ENCODE assay signal across 8 cellular contexts in the genomic region with DNA sequence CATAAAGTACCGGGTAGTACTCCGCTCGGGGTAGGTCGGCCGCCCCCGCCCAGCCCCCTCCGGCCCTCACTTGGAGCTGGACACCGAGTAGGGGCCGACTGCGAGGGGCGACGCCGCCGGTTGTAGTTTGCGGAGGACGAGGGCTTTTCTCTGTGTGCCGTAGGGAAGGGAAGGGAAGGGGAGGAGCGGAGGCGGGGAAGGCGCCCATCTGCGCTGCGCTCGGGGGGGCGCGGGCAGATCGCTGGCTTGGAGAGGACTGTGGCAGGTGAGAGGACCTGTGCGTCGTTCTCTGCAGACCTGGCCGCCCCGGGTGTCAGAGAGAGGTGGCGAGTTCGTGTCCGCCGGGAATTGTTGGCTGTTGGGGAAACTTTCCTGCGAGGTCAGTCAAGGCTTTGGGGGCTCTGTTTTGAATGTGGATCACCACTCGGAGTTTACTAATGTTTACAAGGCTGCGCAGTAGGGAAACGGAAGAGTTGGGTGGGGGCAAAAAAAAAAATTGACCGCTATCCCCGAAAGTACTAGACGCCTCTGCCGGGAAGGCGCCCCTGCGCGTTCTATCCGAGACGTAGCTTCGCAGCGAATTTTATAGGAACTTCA. TPM values are rescaled to one million over a fixed set of nuclear protein-coding genes. Genes with fewer than 3 reads are reported as not detected.
DNase-seq lines count a peak whose midpoint lies in the region; ATAC-seq, FAIRE-seq and TF ChIP-seq lines count a peak whose summit lies in the region.

No MANE protein-coding gene starts in this region.

- no peak overlapping the region for H3K4me3 ChIP-seq in KMS-11 (IDR thresholded peaks at IDR 0.05; ENCODE audit: insufficient read depth, low read depth, low read length)
- peak overlapping the region; percentile 96 to 98 (median 98) for H3K4me3 ChIP-seq in HepG2 (replicated peaks in 1 of 3; ENCODE audit: insufficient read depth in 1 of 3, low read depth in 2 of 3, low read length in 3 of 3)

- TF ChIP-seq EP300 in HepG2 (IDR thresholded peaks at IDR 0.05; ENCODE audit: low read depth in 2 of 2, low read length in 2 of 2) (no peak), HepG2 (CRISPR knock-in tag; IDR thresholded peaks at IDR 0.05; ENCODE audit: borderline replicate concordance) (no peak)

- no peaks in the 10 kb centered on the region for H3K9me3 ChIP-seq in HepG2 (ENCODE audit: low read length)

- peak overlapping the region; percentile 49; the same call in 1 of the 2 replicates for H2AFZ ChIP-seq in KMS-11 (ENCODE audit: low read depth)
- no peak overlapping the region for H2AFZ ChIP-seq in HepG2 (ENCODE audit: low read length)

- DNase-seq in COLO668 (lab: John Stamatoyannopoulos, UW; ENCODE audit: unreplicated experiment) (peak; percentile 81), chondrocyte (ENCODE audit: low spot score) (no peak), HepG2 (ENCODE audit: low spot score) (peak; percentile 20), COLO829 (ENCODE audit: low spot score) (no peak)
- no peak for DNase-seq in T-helper 2 cell treated with Interferon-gamma antibody and Interleukin-4, amounts not matched to agents 5 μg/mL and 100 μg/mL, for 36 hours (ENCODE audit: low spot score)
- DNase-seq in stimulated activated CD4-positive, alpha-beta T cell treated with anti-CD3 and anti-CD28 coated beads, TNF-alpha, amount 100 ng/mL, for 4 hours (ENCODE audit: low read depth in 3 of 3) = peak; percentile 10 to 41 (median 28)

- no peak for TF ChIP-seq CTCF in KMS-11 (conservative IDR thresholded peaks at IDR 0.05; ENCODE audit: low read depth, low read length)
- no peak for TF ChIP-seq CTCF in chondrocyte (IDR thresholded peaks at IDR 0.05)
- TF ChIP-seq CTCF in HepG2 (CRISPR knock-in tag; IDR thresholded peaks at IDR 0.05) = no peak

- peaks cover 4% of the 10 kb centered on the region for H3K36me3 Mint-ChIP-seq in T-helper 2 cell treated with Interferon-gamma antibody and Interleukin-4, amounts not matched to agents 5 μg/mL and 100 μg/mL, for 36 hours (ENCODE audit: low read depth)
- peaks cover 5% of the 10 kb centered on the region for H3K36me3 Mint-ChIP-seq in chondrocyte (ENCODE audit: low read depth)

- intact Hi-C loops in HepG2 (cut with micrococcal nuclease; ENCODE audit: unreplicated experiment) = loop anchor here (1.0 to 10.0 kb wide), 5 partner anchors 31 to 260 kb away; no protein-coding TSS in a partner anchor

- H4K20me1 ChIP-seq in KMS-11 (ENCODE audit: insufficient read depth) (no peaks in the 10 kb centered on the region), HepG2 (ENCODE audit: insufficient read depth, low read length) (peaks cover 30% of the 10 kb centered on the region)

- no peak for TF ChIP-seq RAD21 in HepG2 (CRISPR knock-in tag; IDR thresholded peaks at IDR 0.05)

- H3K9me3 Mint-ChIP-seq in T-helper 2 cell treated with Interferon-gamma antibody and Interleukin-4, amounts not matched to agents 5 μg/mL and 100 μg/mL, for 36 hours = no peaks in the 10 kb centered on the region
- H3K9me3 Mint-ChIP-seq in chondrocyte (ENCODE audit: low read depth) = no peaks in the 10 kb centered on the region

- H3K79me2 ChIP-seq in KMS-11 (ENCODE audit: insufficient read depth, low read depth) (peaks cover 34% of the 10 kb centered on the region), HepG2 (ENCODE audit: insufficient read depth, low read length) (peaks cover 52% of the 10 kb centered on the region)

- POLR2A ChIA-PET in HepG2 (lab: Yijun Ruan, JAX) = interaction anchor here (0.6 to 2.8 kb wide), 19 partner anchors 9 to 200 kb away, joined by 3 to 22 read pairs (median 4); partner anchors contain the start of genes ANKRD10, CARS2, NAXD and RAB20

- peaks cover 22% of the 10 kb centered on the region for H3K4me1 Mint-ChIP-seq in T-helper 2 cell treated with Interferon-gamma antibody and Interleukin-4, amounts not matched to agents 5 μg/mL and 100 μg/mL, for 36 hours (ENCODE audit: low read depth)
- peaks cover 32% of the 10 kb centered on the region for H3K4me1 Mint-ChIP-seq in chondrocyte (ENCODE audit: low read depth)

- H3K9ac ChIP-seq in KMS-11 (peak overlapping the region; percentile 18; the same call in 1 of the 2 replicates), HepG2 (ENCODE audit: insufficient read depth, low read depth, low read length) (peak overlapping the region; percentile 95)

- ATAC-seq in HepG2 = peak; percentile 3
- no peak for ATAC-seq in GM19351 (IDR thresholded peaks at IDR 0.05; ENCODE audit: unreplicated experiment)

- H3K27me3 ChIP-seq in KMS-11 (ENCODE audit: insufficient read depth, low read depth) (no peaks in the 10 kb centered on the region), HepG2 (ENCODE audit: control insufficient read depth in 1 of 2, insufficient read depth in 2 of 2, low read length in 2 of 2) (no peaks in the 10 kb centered on the region; a peak in 1 of 5 replicates)

- FAIRE-seq in HepG2 (lab: Jason Lieb, UNC) = no peak

- TSS peak; percentile 73 for BruUV-seq in HepG2 (replicated peaks; lab: Mats Ljungman, UMichigan)

- H3K27ac ChIP-seq in KMS-11 (peak overlapping the region; percentile 30; the same call in 1 of the 2 replicates), HepG2 (ENCODE audit: extremely low read length, insufficient read depth, low read length) (peak overlapping the region; percentile 86)

- CTCF ChIA-PET in HepG2 (lab: Yijun Ruan, JAX; ENCODE audit: low intra/inter-chr PET ratio, low total read pairs) = no interaction called here

- H3K4me2 ChIP-seq in KMS-11 = peak overlapping the region; percentile 39; the same call in 1 of the 2 replicates
- peak overlapping the region; percentile 72 for H3K4me2 ChIP-seq in HepG2 (ENCODE audit: low read depth, low read length)

- peaks cover 4% of the 10 kb centered on the region for H3K27me3 Mint-ChIP-seq in T-helper 2 cell treated with Interferon-gamma antibody and Interleukin-4, amounts not matched to agents 5 μg/mL and 100 μg/mL, for 36 hours (ENCODE audit: low read depth)
- no peaks in the 10 kb centered on the region for H3K27me3 Mint-ChIP-seq in chondrocyte (ENCODE audit: low read depth)

- 2% methylated on average over 42 of the region's 49 CpGs for WGBS in HepG2 (ENCODE audit: low lambda C conversion rate)

- in situ Hi-C loops in HepG2 (cut with HindIII; ENCODE audit: extremely low pct_ligation_motif_present, low pct_unique_long_range_greater_than_20kb) = no loop called here

- peak overlapping the region; percentile 96 for H3K4me3 Mint-ChIP-seq in T-helper 2 cell treated with Interferon-gamma antibody and Interleukin-4, amounts not matched to agents 5 μg/mL and 100 μg/mL, for 36 hours
- peak overlapping the region; percentile 96 for H3K4me3 Mint-ChIP-seq in chondrocyte (ENCODE audit: unreplicated experiment)

- TF ChIP-seq POLR2A in HepG2 (IDR thresholded peaks at IDR 0.05; ENCODE audit: insufficient read depth in 1 of 2, low read depth in 2 of 2, low read length in 2 of 2) = peak in 1 of 2 experiments; percentile 100; a peak in 2 of 4 replicates

- peak overlapping the region; percentile 93 for H3K27ac Mint-ChIP-seq in T-helper 2 cell treated with Interferon-gamma antibody and Interleukin-4, amounts not matched to agents 5 μg/mL and 100 μg/mL, for 36 hours
- peak overlapping the region; percentile 98 for H3K27ac Mint-ChIP-seq in chondrocyte (ENCODE audit: unreplicated experiment)

- peaks cover 18% of the 10 kb centered on the region for H3K4me1 ChIP-seq in KMS-11 (ENCODE audit: low read depth, poor library complexity, severe bottlenecking)
- H3K4me1 ChIP-seq in HepG2 (ENCODE audit: insufficient read depth, low read length) = peaks cover 19% of the 10 kb centered on the region

- H3K36me3 ChIP-seq in KMS-11 (ENCODE audit: insufficient read depth) (no peaks in the 10 kb centered on the region), HepG2 (replicated peaks in 1 of 2; ENCODE audit: control insufficient read depth in 1 of 2, insufficient read depth in 2 of 2, low read length in 2 of 2) (peaks cover 2 to 10% of the 10 kb centered on the region in 2 experiments; a peak in 3 of 5 replicates)

RNA-seq across cellular contexts. Expression of gene ING1, which starts 1.4 kb away (rescaled TPM):
- total RNA-seq in chondrocyte (11.7 to 14.3 TPM (median 13.4 TPM) in 3 replicates), HepG2 (2016; rRNA removed; fragmentation: Illumina TruSeq; extraction: Trizol) (7.9 and 8.1 TPM in 2 replicates)
- 3.2 and 3.8 TPM in 2 replicates for total RNA-seq in HepG2 (2016; cell fraction: cytosol; rRNA removed; fragmentation: Illumina TruSeq; extraction: Trizol; ENCODE audit: low read depth)
- 6.1 and 7.1 TPM in 2 replicates for total RNA-seq in HepG2 (2016; cell fraction: insoluble cytoplasmic fraction; rRNA removed; fragmentation: Illumina TruSeq; extraction: Trizol)
- total RNA-seq in HepG2 (2016; cell fraction: membrane; rRNA removed; fragmentation: Illumina TruSeq; extraction: Trizol) = 8.5 and 9.2 TPM in 2 replicates
- total RNA-seq in HepG2 (2016; cell fraction: nucleus; rRNA removed; fragmentation: Illumina TruSeq; extraction: Trizol) = 6.1 and 6.4 TPM in 2 replicates
- 13.6 and 16.1 TPM in 2 replicates for polyA plus RNA-seq in HepG2 (2011; rRNA removed)
- polyA plus RNA-seq in HepG2 (2011; cell fraction: cytosol; rRNA removed) = 14.0 and 27.3 TPM in 2 replicates
- polyA plus RNA-seq in HepG2 (2011; cell fraction: nucleus; rRNA removed) = 13.0 and 17.3 TPM in 2 replicates
- 6.5 and 7.4 TPM in 2 replicates for polyA plus RNA-seq in HepG2 (2012)
- polyA plus RNA-seq in HepG2 (2016; cell fraction: cytosol; fragmentation: Illumina TruSeq; extraction: Trizol; ENCODE audit: low read depth) = 6.7 and 6.9 TPM in 2 replicates
- polyA plus RNA-seq in HepG2 (2016; cell fraction: insoluble cytoplasmic fraction; fragmentation: Illumina TruSeq; extraction: Trizol; ENCODE audit: low read depth) = 15.1 and 17.1 TPM in 2 replicates
- polyA plus RNA-seq in HepG2 (2016; cell fraction: membrane; fragmentation: Illumina TruSeq; extraction: Trizol; ENCODE audit: low read depth) = 12.7 and 14.0 TPM in 2 replicates
- 15.2 and 17.6 TPM in 2 replicates for polyA plus RNA-seq in HepG2 (2016; cell fraction: nucleus; fragmentation: Illumina TruSeq; extraction: Trizol; ENCODE audit: insufficient read depth, low read depth)
- 11.5 and 18.2 TPM in 2 replicates for polyA minus RNA-seq in HepG2 (2011; rRNA and poly(A)+ RNA removed; ENCODE audit: low replicate concordance)
- polyA minus RNA-seq in HepG2 (2011; cell fraction: cytosol; rRNA and poly(A)+ RNA removed) = 12.1 and 16.0 TPM in 2 replicates
- 7.1 TPM in 2 replicates for polyA minus RNA-seq in HepG2 (2011; cell fraction: nucleus; rRNA and poly(A)+ RNA removed)

RNA-seq across cellular contexts. Expression of gene CARS2, which starts 9.0 kb away (rescaled TPM):
- total RNA-seq in chondrocyte (50.7 to 60.2 TPM (median 57.9 TPM) in 3 replicates), HepG2 (2016; rRNA removed; fragmentation: Illumina TruSeq; extraction: Trizol) (54.3 and 59.3 TPM in 2 replicates)
- 48.8 and 53.1 TPM in 2 replicates for total RNA-seq in HepG2 (2016; cell fraction: cytosol; rRNA removed; fragmentation: Illumina TruSeq; extraction: Trizol; ENCODE audit: low read depth)
- total RNA-seq in HepG2 (2016; cell fraction: insoluble cytoplasmic fraction; rRNA removed; fragmentation: Illumina TruSeq; extraction: Trizol) = 55.5 and 59.7 TPM in 2 replicates
- total RNA-seq in HepG2 (2016; cell fraction: membrane; rRNA removed; fragmentation: Illumina TruSeq; extraction: Trizol) = 58.9 and 63.9 TPM in 2 replicates
- total RNA-seq in HepG2 (2016; cell fraction: nucleus; rRNA removed; fragmentation: Illumina TruSeq; extraction: Trizol) = 53.4 and 63.0 TPM in 2 replicates
- polyA plus RNA-seq in HepG2 (2011; rRNA removed) = 41.1 and 41.7 TPM in 2 replicates
- polyA plus RNA-seq in HepG2 (2011; cell fraction: cytosol; rRNA removed) = 28.6 and 35.9 TPM in 2 replicates
- polyA plus RNA-seq in HepG2 (2011; cell fraction: nucleus; rRNA removed) = 164 and 213 TPM in 2 replicates
- 23.6 and 24.3 TPM in 2 replicates for polyA plus RNA-seq in HepG2 (2012)
- polyA plus RNA-seq in HepG2 (2016; cell fraction: cytosol; fragmentation: Illumina TruSeq; extraction: Trizol; ENCODE audit: low read depth) = 51.4 and 54.6 TPM in 2 replicates
- 53.7 and 56.0 TPM in 2 replicates for polyA plus RNA-seq in HepG2 (2016; cell fraction: insoluble cytoplasmic fraction; fragmentation: Illumina TruSeq; extraction: Trizol; ENCODE audit: low read depth)
- 55.8 and 58.6 TPM in 2 replicates for polyA plus RNA-seq in HepG2 (2016; cell fraction: membrane; fragmentation: Illumina TruSeq; extraction: Trizol; ENCODE audit: low read depth)
- polyA plus RNA-seq in HepG2 (2016; cell fraction: nucleus; fragmentation: Illumina TruSeq; extraction: Trizol; ENCODE audit: insufficient read depth, low read depth) = 98.7 and 98.9 TPM in 2 replicates
- 31.3 and 59.3 TPM in 2 replicates for polyA minus RNA-seq in HepG2 (2011; rRNA and poly(A)+ RNA removed; ENCODE audit: low replicate concordance)
- 12.7 and 18.4 TPM in 2 replicates for polyA minus RNA-seq in HepG2 (2011; cell fraction: cytosol; rRNA and poly(A)+ RNA removed)
- 74.3 and 83.8 TPM in 2 replicates for polyA minus RNA-seq in HepG2 (2011; cell fraction: nucleus; rRNA and poly(A)+ RNA removed)

Comparison
In these comparisons a context has a peak if more than half of its experiments do, and no peak if none do; other contexts are left out.
1. DNase-seq: peak in COLO668 (single experiment), HepG2 (single experiment) and stimulated activated CD4-positive, alpha-beta T cell treated with anti-CD3 and anti-CD28 coated beads, TNF-alpha, amount 100 ng/mL, for 4 hours (3 of 3); none in T-helper 2 cell treated with Interferon-gamma antibody and Interleukin-4, amounts not matched to agents 5 μg/mL and 100 μg/mL, for 36 hours (single experiment), chondrocyte (single experiment) and COLO829 (single experiment).